In the genomic region with DNA sequence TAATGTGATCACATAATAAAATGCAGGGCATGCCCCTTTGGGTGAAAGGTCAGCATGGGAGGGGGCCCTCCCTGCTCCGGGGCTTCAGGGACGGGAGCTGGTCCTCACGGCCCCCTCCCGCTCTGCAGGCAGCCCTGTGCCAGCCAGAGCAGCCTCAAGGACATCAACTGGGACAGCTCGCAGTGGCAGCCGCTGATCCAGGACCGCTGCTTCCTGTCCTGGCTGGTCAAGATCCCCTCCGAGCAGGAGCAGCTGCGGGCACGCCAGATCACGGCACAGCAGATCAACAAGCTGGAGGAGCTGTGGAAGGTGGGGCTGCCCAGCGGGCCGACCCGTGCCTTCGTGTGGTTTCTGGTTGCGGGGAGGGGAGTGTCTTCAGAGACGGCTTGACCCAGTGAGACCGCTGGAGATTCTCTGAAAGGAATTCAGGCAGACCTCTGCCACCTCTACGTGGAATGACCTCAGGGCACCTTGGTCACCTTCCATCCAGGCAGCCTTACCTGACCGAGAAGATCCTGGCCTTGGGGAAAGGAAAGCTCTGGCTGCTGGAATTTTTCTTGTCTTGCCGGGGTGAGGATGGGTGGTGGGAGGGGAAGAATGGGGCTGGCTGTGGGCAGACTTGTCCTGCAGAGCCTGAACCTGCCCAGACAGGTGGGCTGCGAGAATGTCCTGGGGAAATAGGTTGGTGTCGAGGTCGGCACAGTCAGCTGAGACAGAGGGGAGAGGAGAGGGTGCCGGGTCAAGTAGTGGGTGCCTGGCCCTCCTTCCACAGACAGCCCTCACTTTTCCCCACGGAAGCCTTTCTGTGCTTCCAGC, we compare ENCODE assay signal across 1 cellular context.
TF ChIP-seq lines count a peak whose summit lies in the region.

No MANE protein-coding gene starts in this region.

TF ChIP-seq in endothelial cell of umbilical vein, 7 proteins besides CTCF, POLR2A, EP300 and RAD21:
- TF ChIP-seq GATA2 (IDR thresholded peaks at IDR 0.05; ENCODE audit: insufficient read depth, insufficient read length, low read depth, low read length) = no peak
- no peak for TF ChIP-seq JUN (IDR thresholded peaks at IDR 0.05; ENCODE audit: borderline replicate concordance, insufficient read depth, insufficient read length, low read depth)
- TF ChIP-seq POLR2AphosphoS5 (IDR thresholded peaks at IDR 0.05; ENCODE audit: insufficient read depth, low read depth, low read length) = no peak
- TF ChIP-seq MYC (IDR thresholded peaks at IDR 0.05; ENCODE audit: low read depth, low read length) = no peak
- TF ChIP-seq FOS (IDR thresholded peaks at IDR 0.05; ENCODE audit: borderline replicate concordance, insufficient read depth, low read length) = no peak
- TF ChIP-seq, protein P1, sequence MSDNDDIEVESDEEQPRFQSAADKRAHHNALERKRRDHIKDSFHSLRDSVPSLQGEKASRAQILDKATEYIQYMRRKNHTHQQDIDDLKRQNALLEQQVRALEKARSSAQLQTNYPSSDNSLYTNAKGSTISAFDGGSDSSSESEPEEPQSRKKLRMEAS (IDR thresholded peaks at IDR 0.05; ENCODE audit: insufficient read depth, insufficient read length) = no peak
- TF ChIP-seq EZH2 (IDR thresholded peaks at IDR 0.05; ENCODE audit: borderline replicate concordance, low read depth, low read length, severe bottlenecking) = no peak
